ENCODE assay signal across 8 cellular contexts in genomic region chr2:239326831-239327535, GRCh38.
DNase-seq lines count a peak whose midpoint lies in the region; ATAC-seq and TF ChIP-seq lines count a peak whose summit lies in the region.

No MANE protein-coding gene starts in this region.

- H3K4ac ChIP-seq in neuronal stem cell (ENCODE audit: low read length) = no peak overlapping the region

- no peaks in the 10 kb centered on the region for H3K9me3 Mint-ChIP-seq in activated naive CD8-positive, alpha-beta T cell treated with anti-CD3 and anti-CD28 coated beads, Interleukin-2, amount 50 U/mL, for 24 hours

- no peak overlapping the region for H3K9ac ChIP-seq in neuronal stem cell (ENCODE audit: low read depth, low read length, poor library complexity)

- no peak overlapping the region for H4K91ac ChIP-seq in neuronal stem cell (ENCODE audit: low read depth, low read length, poor library complexity)

- no peak overlapping the region for H3K14ac ChIP-seq in neuronal stem cell (ENCODE audit: low read length)

- no peak for TF ChIP-seq EP300 in tibial nerve (IDR thresholded peaks at IDR 0.05)

- H2BK15ac ChIP-seq in neuronal stem cell (ENCODE audit: low read length) = no peak overlapping the region

- no peak for DNase-seq in RWPE2 (ENCODE audit: low spot score)
- DNase-seq in activated naive CD8-positive, alpha-beta T cell treated with anti-CD3 and anti-CD28 coated beads, Interleukin-2, amount 50 U/mL, for 24 hours = peak; percentile 71
- DNase-seq in neuronal stem cell (ENCODE audit: low spot score) = no peak
- no peak for DNase-seq in tibial nerve (ENCODE audit: low spot score in 2 of 2)
- no peak for DNase-seq in HuH-7.5 (ENCODE audit: low spot score)
- no peak for DNase-seq in amygdala (lab: John Stamatoyannopoulos, UW)

- TF ChIP-seq POLR2A in tibial nerve (IDR thresholded peaks at IDR 0.05) = no peak

- H3K4me3 ChIP-seq in RWPE2 (ENCODE audit: severe bottlenecking) (no peak overlapping the region), neuronal stem cell (ENCODE audit: low read length in 2 of 2) (no peak overlapping the region), tibial nerve (no peak overlapping the region)

- H3K4me2 ChIP-seq in neuronal stem cell (ENCODE audit: insufficient read depth, low read length, poor library complexity, severe bottlenecking) = no peak overlapping the region

- peak overlapping the region; percentile 14 for H3K4me3 Mint-ChIP-seq in activated naive CD8-positive, alpha-beta T cell treated with anti-CD3 and anti-CD28 coated beads, Interleukin-2, amount 50 U/mL, for 24 hours

- H3K27me3 Mint-ChIP-seq in activated naive CD8-positive, alpha-beta T cell treated with anti-CD3 and anti-CD28 coated beads, Interleukin-2, amount 50 U/mL, for 24 hours = no peaks in the 10 kb centered on the region

- H2AFZ ChIP-seq in neuronal stem cell (ENCODE audit: low read length) = no peak overlapping the region

- H3K18ac ChIP-seq in neuronal stem cell (ENCODE audit: low read length) = peak overlapping the region; percentile 5

- H2BK5ac ChIP-seq in neuronal stem cell (ENCODE audit: low read length) = no peak overlapping the region

- H3K27ac ChIP-seq in RWPE2 (ENCODE audit: poor library complexity, severe bottlenecking) (no peak overlapping the region), neuronal stem cell (replicated peaks; ENCODE audit: low read length) (no peak overlapping the region), tibial nerve (peak overlapping the region; percentile 53 to 87 (median 73))

- peak overlapping the region; percentile 77 for H3K27ac Mint-ChIP-seq in activated naive CD8-positive, alpha-beta T cell treated with anti-CD3 and anti-CD28 coated beads, Interleukin-2, amount 50 U/mL, for 24 hours

- peaks cover 69% of the 10 kb centered on the region for H3K4me1 Mint-ChIP-seq in activated naive CD8-positive, alpha-beta T cell treated with anti-CD3 and anti-CD28 coated beads, Interleukin-2, amount 50 U/mL, for 24 hours

- no peak overlapping the region for H2AK5ac ChIP-seq in neuronal stem cell (ENCODE audit: low read depth, low read length)

- H2BK12ac ChIP-seq in neuronal stem cell (ENCODE audit: low read length) = no peak overlapping the region

- WGBS in neuronal stem cell (ENCODE audit: extremely low coverage in 2 of 2, insufficient read length in 2 of 2, insufficient replicate concordance in 1 of 2), 2 donors = no CpG with 5 or more reads among the region's 16 CpGs
- 72% methylated on average over 14 to 16 of the region's 16 CpGs for WGBS in tibial nerve, 2 donors

- no peak overlapping the region for H4K8ac ChIP-seq in neuronal stem cell (ENCODE audit: low read depth, low read length)

- peaks cover 9% of the 10 kb centered on the region for H3K79me1 ChIP-seq in neuronal stem cell (ENCODE audit: low read depth, low read length)

- H2BK120ac ChIP-seq in neuronal stem cell (ENCODE audit: low read depth, low read length) = no peak overlapping the region

- TF ChIP-seq CTCF in RWPE2 (IDR thresholded peaks at IDR 0.05; ENCODE audit: poor library complexity, severe bottlenecking) = no peak
- TF ChIP-seq CTCF in tibial nerve (IDR thresholded peaks at IDR 0.05) = no peak

- peaks cover 10% of the 10 kb centered on the region for H3K36me3 Mint-ChIP-seq in activated naive CD8-positive, alpha-beta T cell treated with anti-CD3 and anti-CD28 coated beads, Interleukin-2, amount 50 U/mL, for 24 hours (ENCODE audit: low read depth)

- H3K4me1 ChIP-seq in RWPE2 (ENCODE audit: insufficient read depth, poor library complexity, severe bottlenecking) = no peaks in the 10 kb centered on the region
- H3K4me1 ChIP-seq in neuronal stem cell (ENCODE audit: control insufficient read depth in 2 of 2, insufficient read depth in 1 of 2, low read depth in 1 of 2, low read length in 2 of 2) = peaks cover 14 to 20% of the 10 kb centered on the region in 2 donors
- H3K4me1 ChIP-seq in tibial nerve = peaks cover 0 to 70% (median 35%) of the 10 kb centered on the region in 4 donors

- H3K9me3 ChIP-seq in RWPE2 (ENCODE audit: severe bottlenecking) (no peaks in the 10 kb centered on the region), neuronal stem cell (replicated peaks in 1 of 2; ENCODE audit: control insufficient read depth in 2 of 2, insufficient read depth in 1 of 2, low read depth in 1 of 2, low read length in 2 of 2) (peaks cover 3 to 12% of the 10 kb centered on the region in 2 donors), tibial nerve (no peaks in the 10 kb centered on the region)

- H3K27me3 ChIP-seq in RWPE2 (ENCODE audit: insufficient read depth, poor library complexity, severe bottlenecking) (no peaks in the 10 kb centered on the region), neuronal stem cell (ENCODE audit: control insufficient read depth in 3 of 3, insufficient read depth in 3 of 3, low read depth in 1 of 3, low read length in 3 of 3) (no peaks in the 10 kb centered on the region), tibial nerve (no peaks in the 10 kb centered on the region)

- ATAC-seq in HG02571 (IDR thresholded peaks at IDR 0.05; ENCODE audit: unreplicated experiment) (peak; percentile 67), RWPE2 (ENCODE audit: low read depth) (peak; percentile 40; the same call in 2 of the 3 replicates), HG03378 (IDR thresholded peaks at IDR 0.05; ENCODE audit: unreplicated experiment) (no peak)
- peak; percentile 94 for ATAC-seq in activated naive CD8-positive, alpha-beta T cell treated with anti-CD3 and anti-CD28 coated beads, Interleukin-2, amount 50 U/mL, for 24 hours

- H3K36me3 ChIP-seq in RWPE2 (ENCODE audit: low read depth) = no peaks in the 10 kb centered on the region
- H3K36me3 ChIP-seq in neuronal stem cell (replicated peaks in 1 of 2; ENCODE audit: control insufficient read depth in 2 of 2, insufficient read depth in 2 of 2, low read length in 2 of 2) = peaks cover 0 to 19% of the 10 kb centered on the region in 2 donors
- no peaks in the 10 kb centered on the region for H3K36me3 ChIP-seq in tibial nerve

- H3K23ac ChIP-seq in neuronal stem cell (ENCODE audit: low read depth, low read length, poor library complexity) = no peak overlapping the region

Comparison
In these comparisons a context has a peak if more than half of its experiments do, and no peak if none do; other contexts are left out.
1. H3K27ac ChIP-seq: peak in tibial nerve (4 of 4); none in RWPE2 (single experiment) and neuronal stem cell (single experiment).